14 cellular contexts compared by ENCODE assay signal in genomic region chr3:133644768-133645167, GRCh38. TPM values are rescaled to one million over a fixed set of nuclear protein-coding genes. Genes with fewer than 3 reads are reported as not detected.
DNase-seq lines count a peak whose midpoint lies in the region; FAIRE-seq and TF ChIP-seq lines count a peak whose summit lies in the region.
"Had no signal": no experiment of that assay in that cellular context is flagged by ENCODE, and none has a peak within 500 bp of the region (broad histone marks: within the 10 kb centered on the region; RNA-seq: fewer than 3 reads in every experiment).

No MANE protein-coding gene starts in this region.

- POLR2A ChIA-PET in AG04450 (lab: Yijun Ruan, JAX), result no interaction called here

- TF ChIP-seq CTCF in AG04450 (IDR thresholded peaks at IDR 0.05; ENCODE audit: low read depth, low read length) (no peak), astrocyte (IDR thresholded peaks at IDR 0.05; ENCODE audit: insufficient read depth, low read depth, low read length) (no peak), Peyer's patch (IDR thresholded peaks at IDR 0.05) (no peak), sigmoid colon (IDR thresholded peaks at IDR 0.05) (no peak)

- intact Hi-C loops in sigmoid colon (cut with DNase I), result no loop called here

- no peak overlapping the region for H3K4me3 Mint-ChIP-seq in astrocyte (ENCODE audit: unreplicated experiment)
- H3K4me3 Mint-ChIP-seq: effector memory CD8-positive, alpha-beta T cell had no signal

- H3K4me3 ChIP-seq in AG04450 (ENCODE audit: low read depth, low read length) (no peak overlapping the region), astrocyte (ENCODE audit: insufficient read depth, low read depth, low read length) (no peak overlapping the region), Peyer's patch (no peak overlapping the region), sigmoid colon (no peak overlapping the region)
- H3K4me3 ChIP-seq: K562 had no signal

- H3K79me2 ChIP-seq in astrocyte (ENCODE audit: insufficient read depth, low read length), result no peaks in the 10 kb centered on the region

- H3K9me3 Mint-ChIP-seq in astrocyte (ENCODE audit: unreplicated experiment), result no peaks in the 10 kb centered on the region
- H3K9me3 Mint-ChIP-seq: effector memory CD8-positive, alpha-beta T cell had no signal

- H3K27ac ChIP-seq in AG04450 (ENCODE audit: low read depth, low read length) (no peak overlapping the region), astrocyte (ENCODE audit: low read depth, low read length) (peak overlapping the region; percentile 16), Peyer's patch (no peak overlapping the region), sigmoid colon (no peak overlapping the region)
- H3K27ac ChIP-seq: neutrophil had no signal

- WGBS in sigmoid colon, 2 donors, result 97 to 100% methylated on average over 1 of the region's 1 CpG

- H3K36me3 Mint-ChIP-seq in astrocyte (ENCODE audit: low read depth, unreplicated experiment), result peaks cover 13% of the 10 kb centered on the region

- peak; percentile 71 for FAIRE-seq in astrocyte (lab: Jason Lieb, UNC)
- FAIRE-seq: K562 had no signal

- no peak overlapping the region for H3K9ac ChIP-seq in astrocyte (ENCODE audit: low read length)

- H3K27me3 Mint-ChIP-seq in astrocyte (ENCODE audit: low read depth, unreplicated experiment), result no peaks in the 10 kb centered on the region
- H3K27me3 Mint-ChIP-seq: effector memory CD8-positive, alpha-beta T cell had no signal

- peaks cover 20% of the 10 kb centered on the region for H3K36me3 ChIP-seq in astrocyte (ENCODE audit: insufficient read depth, low read length)
- peaks cover 0 to 77% (median 0%) of the 10 kb centered on the region in 3 donors for H3K36me3 ChIP-seq in Peyer's patch
- H3K36me3 ChIP-seq in sigmoid colon, result peaks cover 0 to 75% (median 10%) of the 10 kb centered on the region in 4 donors

- H3K9me3 ChIP-seq in AG04450 (ENCODE audit: control insufficient read depth, insufficient read depth, low read length) (no peaks in the 10 kb centered on the region), astrocyte (ENCODE audit: insufficient read depth, low read depth, low read length) (no peaks in the 10 kb centered on the region), Peyer's patch (no peaks in the 10 kb centered on the region), sigmoid colon (no peaks in the 10 kb centered on the region)
- H3K9me3 ChIP-seq: neutrophil had no signal

- CTCF ChIA-PET in AG04450 (lab: Charles Lee), result no interaction called here

- H3K4me1 Mint-ChIP-seq in astrocyte (ENCODE audit: low read depth, unreplicated experiment), result peaks cover 11% of the 10 kb centered on the region

- no peaks in the 10 kb centered on the region for H3K27me3 ChIP-seq in AG04450 (ENCODE audit: control insufficient read depth, insufficient read depth, low read length)
- no peaks in the 10 kb centered on the region for H3K27me3 ChIP-seq in astrocyte (ENCODE audit: insufficient read depth, low read length)
- H3K27me3 ChIP-seq in Peyer's patch, result no peaks in the 10 kb centered on the region
- H3K27me3 ChIP-seq in sigmoid colon, result no peaks in the 10 kb centered on the region
- H3K27me3 ChIP-seq: neutrophil had no signal

- peak; percentile 81 for DNase-seq in AG04450 (ENCODE audit: low read depth, low spot score)
- DNase-seq in HPDE6-E6E7 (ENCODE audit: extremely low spot score), result peak; percentile 22
- DNase-seq in astrocyte (ENCODE audit: low read depth), result peak; percentile 85
- DNase-seq in hepatic stellate cell (ENCODE audit: low spot score), result peak; percentile 50
- DNase-seq in LoVo (ENCODE audit: low spot score), result no peak
- no peak for DNase-seq in mesenteric fat pad (ENCODE audit: low spot score)
- DNase-seq in Peyer's patch, result no peak
- DNase-seq in sigmoid colon, result no peak
- DNase-seq: activated CD4-positive, alpha-beta T cell treated with anti-CD3 and anti-CD28 coated beads, Interleukin-2, amount 50 U/mL, for 1 hour; activated naive CD4-positive, alpha-beta T cell treated with Interleukin-2 at 50 U/mL for 16 hours; effector memory CD8-positive, alpha-beta T cell; NCI-H446 had no signal

- TF ChIP-seq EP300 in sigmoid colon (IDR thresholded peaks at IDR 0.05), result no peak

- no peak overlapping the region for H2AFZ ChIP-seq in astrocyte (ENCODE audit: low read depth, low read length)

- H3K4me2 ChIP-seq in astrocyte (ENCODE audit: low read length), result peak overlapping the region; percentile 42

- H4K20me1 ChIP-seq in astrocyte (ENCODE audit: insufficient read depth, low read length), result no peaks in the 10 kb centered on the region

- no peak for TF ChIP-seq POLR2A in Peyer's patch (IDR thresholded peaks at IDR 0.05)
- no peak for TF ChIP-seq POLR2A in sigmoid colon (IDR thresholded peaks at IDR 0.05)

- H3K4me1 ChIP-seq in astrocyte (ENCODE audit: insufficient read depth, low read length) (peaks cover 15% of the 10 kb centered on the region), Peyer's patch (no peaks in the 10 kb centered on the region), sigmoid colon (peaks cover 0 to 7% (median 2%) of the 10 kb centered on the region in 4 donors)

- no peak overlapping the region for H3K27ac Mint-ChIP-seq in astrocyte (ENCODE audit: unreplicated experiment)
- H3K27ac Mint-ChIP-seq: effector memory CD8-positive, alpha-beta T cell had no signal

RNA-seq across cellular contexts. Expression of gene TOPBP1, which starts 17.0 kb away (rescaled TPM):
- polyA plus RNA-seq in AG04450 (2011; rRNA removed) (17.6 and 25.9 TPM in 2 replicates), sigmoid colon (10 to 100 TPM in 1 of 3 donors, 1 to 10 TPM in 2; 4.8 to 15.9 (median 8.8) TPM)
- polyA minus RNA-seq in AG04450 (2011; rRNA and poly(A)+ RNA removed), result 19.8 and 31.0 TPM in 2 replicates
- total RNA-seq in astrocyte (19.5 and 23.9 TPM in 2 replicates), mesenteric fat pad (16.2 TPM), Peyer's patch (10 to 100 TPM; 22.6 to 57.8 (median 40.7) TPM), sigmoid colon (10 to 100 TPM; 14.1 to 30.2 (median 16.8) TPM)

Comparison
In these comparisons a context has a peak if more than half of its experiments do, and no peak if none do; other contexts are left out.
1. DNase-seq: peak in AG04450 (single experiment), HPDE6-E6E7 (single experiment), astrocyte (single experiment) and hepatic stellate cell (single experiment); none in LoVo (single experiment), mesenteric fat pad (single experiment), Peyer's patch (0 of 3) and sigmoid colon (single experiment).